In the genomic region with DNA sequence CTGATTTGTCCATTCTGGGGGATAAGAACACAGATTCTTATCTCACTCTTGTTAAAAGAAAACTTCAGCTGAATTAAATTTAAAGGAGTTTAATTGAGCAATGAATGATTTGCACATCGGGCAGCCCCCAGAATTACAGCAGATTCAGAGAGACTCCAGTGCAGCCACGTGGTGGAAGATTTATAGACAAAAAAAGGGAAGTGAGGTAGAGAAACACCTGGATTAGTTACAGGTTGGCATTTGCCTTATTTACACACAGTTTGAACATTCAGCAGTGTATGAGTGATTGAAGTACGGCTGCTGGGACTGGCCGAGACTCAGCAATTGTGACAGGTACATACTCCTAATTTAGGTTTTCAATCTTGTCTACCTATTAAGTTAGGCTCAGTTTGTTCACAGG, we compare ENCODE assay signal across 32 cellular contexts. TPM values are rescaled to one million over a fixed set of nuclear protein-coding genes. Genes with fewer than 3 reads are reported as not detected.
"Had no signal": no experiment of that assay in that cellular context is flagged by ENCODE, and none has a peak within 500 bp of the region (broad histone marks: within the 10 kb centered on the region; RNA-seq: fewer than 3 reads in every experiment).

No MANE protein-coding gene starts in this region.

- H3K36me3 ChIP-seq: brain microvascular endothelial cell, esophagus muscularis mucosa, heart left ventricle had no signal

- ATAC-seq: activated CD4-positive, CD25-positive, alpha-beta regulatory T cell treated with anti-CD3 and anti-CD28 coated beads, Interleukin-2, amount 50 U/mL, for 24 hours; activated CD8-positive, alpha-beta T cell treated with anti-CD3 and anti-CD28 coated beads for 36 hours; activated T-cell treated with anti-CD3 and anti-CD28 coated beads, Interleukin-2, amount 50 U/mL, for 4 hours; activated T-helper 17 cell treated with anti-CD3 and anti-CD28 coated beads, Interleukin-2, amount 50 U/mL, for 72 hours; effector memory CD8-positive, alpha-beta T cell; foreskin keratinocyte; gastrocnemius medialis; heart left ventricle had no signal

- H3K27ac Mint-ChIP-seq: activated B cell treated with CpG ODN at 0.5 μM for 24 hours; activated CD8-positive, alpha-beta T cell treated with anti-CD3 and anti-CD28 coated beads for 36 hours; activated naive CD8-positive, alpha-beta T cell; activated T-helper 17 cell treated with anti-CD3 and anti-CD28 coated beads, Interleukin-2, amount 50 U/mL, for 72 hours; effector memory CD8-positive, alpha-beta T cell had no signal

- H3K4me3 ChIP-seq: esophagus muscularis mucosa, gastrocnemius medialis, heart left ventricle had no signal

- H3K4me3 Mint-ChIP-seq: activated B cell treated with CpG ODN at 0.5 μM for 24 hours; activated CD8-positive, alpha-beta T cell treated with anti-CD3 and anti-CD28 coated beads for 36 hours; activated naive CD8-positive, alpha-beta T cell; activated T-cell treated with anti-CD3 and anti-CD28 coated beads, Interleukin-2, amount 50 U/mL, for 4 hours; activated T-helper 17 cell treated with anti-CD3 and anti-CD28 coated beads, Interleukin-2, amount 50 U/mL, for 72 hours; effector memory CD8-positive, alpha-beta T cell had no signal

- FAIRE-seq: astrocyte, colon had no signal

- H3K27me3 ChIP-seq: brain microvascular endothelial cell, esophagus muscularis mucosa, foreskin keratinocyte, gastrocnemius medialis, heart left ventricle had no signal

- H3K9me3 Mint-ChIP-seq: activated B cell treated with CpG ODN at 0.5 μM for 24 hours; activated CD8-positive, alpha-beta T cell treated with anti-CD3 and anti-CD28 coated beads for 36 hours; activated T-cell treated with anti-CD3 and anti-CD28 coated beads, Interleukin-2, amount 50 U/mL, for 4 hours; activated T-helper 17 cell treated with anti-CD3 and anti-CD28 coated beads, Interleukin-2, amount 50 U/mL, for 72 hours; effector memory CD8-positive, alpha-beta T cell had no signal

- DNase-seq: activated B cell treated with CpG ODN at 0.5 μM for 24 hours; activated CD4-positive, alpha-beta T cell treated with anti-CD3 and anti-CD28 coated beads for 48 hours; activated CD4-positive, alpha-beta T cell treated with anti-CD3 and anti-CD28 coated beads, Interleukin-2, amount 50 U/mL, for 1 hour; activated CD4-positive, alpha-beta T cell treated with anti-CD3 and anti-CD28 coated beads, Interleukin-2, amount 50 U/mL, for 48 hours; activated CD8-positive, alpha-beta memory T cell treated with anti-CD3 and anti-CD28 coated beads for 24 hours; activated CD8-positive, alpha-beta T cell treated with anti-CD3 and anti-CD28 coated beads for 36 hours; activated effector memory CD4-positive, alpha-beta T cell treated with Interleukin-2 at 50 U/mL for 16 hours; activated gamma-delta T cell treated with Interleukin-2 at 50 U/mL for 16 hours; activated naive CD4-positive, alpha-beta T cell treated with anti-CD3 and anti-CD28 coated beads, Interleukin-2, amount 50 U/mL, for 16 hours; activated naive CD4-positive, alpha-beta T cell treated with Interleukin-2 at 50 U/mL for 16 hours; activated T-cell treated with anti-CD3 and anti-CD28 coated beads, Interleukin-2, amount 50 U/mL, for 4 hours; amniotic stem cell; anterior cingulate cortex; brain microvascular endothelial cell; caudate nucleus; cortex of kidney; dermis blood vessel endothelial cell; effector CD4-positive, alpha-beta T cell; effector memory CD8-positive, alpha-beta T cell; erythroblast; foreskin keratinocyte; gastrocnemius medialis; glutamatergic neuron; heart left ventricle; T-helper 2 cell had no signal

- H3K27ac ChIP-seq: brain microvascular endothelial cell, esophagus muscularis mucosa, foreskin keratinocyte, gastrocnemius medialis, heart left ventricle had no signal

- H3K27me3 Mint-ChIP-seq: activated B cell treated with CpG ODN at 0.5 μM for 24 hours; activated naive CD8-positive, alpha-beta T cell; activated T-helper 17 cell treated with anti-CD3 and anti-CD28 coated beads, Interleukin-2, amount 50 U/mL, for 72 hours had no signal

- H3K4me1 Mint-ChIP-seq: activated T-helper 17 cell treated with anti-CD3 and anti-CD28 coated beads, Interleukin-2, amount 50 U/mL, for 72 hours had no signal

- H3K9me3 ChIP-seq: esophagus muscularis mucosa, gastrocnemius medialis, heart left ventricle had no signal

RNA-seq across cellular contexts. Expression of a gene that starts 46.5 kb away (rescaled TPM):
- total RNA-seq: T-helper 1 cell treated with Interleukin-12 subunit alpha and Interleukin-12 subunit beta and Interleukin-4 antibody, amounts not matched to agents 30 ng/mL and 1 ng/mL, for 36 hours had no signal
